In genomic region chr20:47661714-47662113, GRCh38 we compare ENCODE assay signal across 1 cellular context.
TF ChIP-seq lines count a peak whose summit lies in the region.

No MANE protein-coding gene starts in this region.

TF ChIP-seq in GM12878, 131 proteins besides CTCF, POLR2A, EP300 and RAD21 (continued from another document):
- no peak for TF ChIP-seq ZNF687 (IDR thresholded peaks at IDR 0.05)
- no peak for TF ChIP-seq TCF12 (IDR thresholded peaks at IDR 0.05; ENCODE audit: low read depth, low read length)
- TF ChIP-seq CBX3 (IDR thresholded peaks at IDR 0.05; ENCODE audit: borderline replicate concordance, low read depth), result no peak
- no peak for TF ChIP-seq GABPA (IDR thresholded peaks at IDR 0.05; ENCODE audit: low read depth)
- TF ChIP-seq CREM (IDR thresholded peaks at IDR 0.05; ENCODE audit: low read depth), result no peak
- TF ChIP-seq ZNF592 (IDR thresholded peaks at IDR 0.05), result no peak
- no peak for TF ChIP-seq BACH1 (IDR thresholded peaks at IDR 0.05; ENCODE audit: borderline replicate concordance)
- TF ChIP-seq PAX5 (IDR thresholded peaks at IDR 0.05; ENCODE audit: borderline replicate concordance, low read depth, low read length), result no peak
- TF ChIP-seq E4F1 (IDR thresholded peaks at IDR 0.05; ENCODE audit: borderline replicate concordance, partially characterized antibody), result no peak
- TF ChIP-seq E2F4 (IDR thresholded peaks at IDR 0.05; ENCODE audit: low read depth, low read length), result no peak
- TF ChIP-seq, protein P1, sequence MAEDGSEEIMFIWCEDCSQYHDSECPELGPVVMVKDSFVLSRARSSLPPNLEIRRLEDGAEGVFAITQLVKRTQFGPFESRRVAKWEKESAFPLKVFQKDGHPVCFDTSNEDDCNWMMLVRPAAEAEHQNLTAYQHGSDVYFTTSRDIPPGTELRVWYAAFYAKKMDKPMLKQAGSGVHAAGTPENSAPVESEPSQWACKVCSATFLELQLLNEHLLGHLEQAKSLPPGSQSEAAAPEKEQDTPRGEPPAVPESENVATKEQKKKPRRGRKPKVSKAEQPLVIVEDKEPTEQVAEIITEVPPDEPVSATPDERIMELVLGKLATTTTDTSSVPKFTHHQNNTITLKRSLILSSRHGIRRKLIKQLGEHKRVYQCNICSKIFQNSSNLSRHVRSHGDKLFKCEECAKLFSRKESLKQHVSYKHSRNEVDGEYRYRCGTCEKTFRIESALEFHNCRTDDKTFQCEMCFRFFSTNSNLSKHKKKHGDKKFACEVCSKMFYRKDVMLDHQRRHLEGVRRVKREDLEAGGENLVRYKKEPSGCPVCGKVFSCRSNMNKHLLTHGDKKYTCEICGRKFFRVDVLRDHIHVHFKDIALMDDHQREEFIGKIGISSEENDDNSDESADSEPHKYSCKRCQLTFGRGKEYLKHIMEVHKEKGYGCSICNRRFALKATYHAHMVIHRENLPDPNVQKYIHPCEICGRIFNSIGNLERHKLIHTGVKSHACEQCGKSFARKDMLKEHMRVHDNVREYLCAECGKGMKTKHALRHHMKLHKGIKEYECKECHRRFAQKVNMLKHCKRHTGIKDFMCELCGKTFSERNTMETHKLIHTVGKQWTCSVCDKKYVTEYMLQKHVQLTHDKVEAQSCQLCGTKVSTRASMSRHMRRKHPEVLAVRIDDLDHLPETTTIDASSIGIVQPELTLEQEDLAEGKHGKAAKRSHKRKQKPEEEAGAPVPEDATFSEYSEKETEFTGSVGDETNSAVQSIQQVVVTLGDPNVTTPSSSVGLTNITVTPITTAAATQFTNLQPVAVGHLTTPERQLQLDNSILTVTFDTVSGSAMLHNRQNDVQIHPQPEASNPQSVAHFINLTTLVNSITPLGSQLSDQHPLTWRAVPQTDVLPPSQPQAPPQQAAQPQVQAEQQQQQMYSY (CRISPR knock-in tag; IDR thresholded peaks at IDR 0.05), result no peak
- TF ChIP-seq PAX8 (IDR thresholded peaks at IDR 0.05), result no peak
- no peak for TF ChIP-seq HCFC1 (IDR thresholded peaks at IDR 0.05; ENCODE audit: low read length)
- no peak for TF ChIP-seq NFIC (IDR thresholded peaks at IDR 0.05; ENCODE audit: low read depth, low read length)
- TF ChIP-seq NR2F1 (conservative IDR thresholded peaks at IDR 0.05), result no peak
